Comparison of ENCODE assay signal across 7 cellular contexts in the genomic region with DNA sequence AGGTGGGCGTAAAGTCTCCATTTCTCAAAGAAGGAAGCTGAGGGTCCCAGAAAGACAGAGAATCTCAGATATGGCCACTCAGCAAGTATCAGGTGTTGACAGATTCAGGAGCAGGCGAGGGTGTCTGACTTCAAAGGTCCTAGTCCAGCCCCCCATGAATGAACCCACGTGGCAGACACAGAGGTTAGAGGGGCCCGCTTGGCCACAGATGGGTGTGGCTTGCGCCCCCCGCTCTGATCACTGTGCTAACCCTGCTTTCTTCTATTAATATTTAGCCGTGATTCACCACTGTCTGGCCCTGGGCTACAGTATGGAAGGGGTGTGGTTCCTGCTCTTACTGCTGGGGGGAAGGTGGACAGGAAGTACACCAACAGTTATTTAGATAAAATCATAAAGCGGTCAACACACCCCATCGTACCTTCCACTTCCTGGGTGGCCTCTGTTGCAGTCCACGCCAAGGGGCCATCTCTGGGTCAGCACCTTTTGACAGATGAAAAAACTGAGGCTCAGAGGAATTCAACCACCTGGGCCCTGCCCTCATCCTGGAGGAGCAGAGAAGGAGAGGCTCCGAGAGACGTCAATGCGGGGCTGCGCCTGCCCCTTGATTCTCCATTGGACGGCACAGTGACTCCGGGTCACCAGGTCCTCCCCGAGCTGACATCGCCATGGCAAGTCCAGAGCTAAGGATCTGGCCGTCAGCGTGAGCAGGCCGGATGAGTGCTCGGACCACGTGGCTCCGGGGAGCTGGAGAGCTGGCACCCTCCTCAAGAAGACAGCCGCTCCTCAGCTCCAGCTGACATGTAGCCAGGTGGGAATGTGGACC.
DNase-seq lines count a peak whose midpoint lies in the region; FAIRE-seq and TF ChIP-seq lines count a peak whose summit lies in the region.

No MANE protein-coding gene starts in this region.

- 0 out of 2 replicates have a peak overlapping the region, but pooled peaks have one; percentile 61 for H2BK15ac ChIP-seq in H1 (ENCODE audit: low read length)

- H4K5ac ChIP-seq in H1 (ENCODE audit: insufficient read length, low read depth, low read length), result no peak overlapping the region

- no peaks in the 10 kb centered on the region for H3K36me3 ChIP-seq in H1 (ENCODE audit: control insufficient read depth in 2 of 4, insufficient read depth in 4 of 4, low read length in 3 of 4)
- peaks cover 0 to 51% (median 31%) of the 10 kb centered on the region in 6 donors for H3K36me3 ChIP-seq in spleen

- POLR2A ChIA-PET in H1 (lab: Charles Lee; ENCODE audit: partially characterized antibody), result interaction anchor here (1.5 kb wide), 1 partner anchor 957 kb away, joined by 4 read pairs; no protein-coding TSS in a partner anchor

- no peak for TF ChIP-seq RAD21 in H1 (IDR thresholded peaks at IDR 0.05 in 1 of 2, conservative IDR thresholded peaks at IDR 0.05 in 1 of 2; ENCODE audit: low read depth in 2 of 2, low read length in 2 of 2)

- H2AK5ac ChIP-seq in H1 (ENCODE audit: low read depth, low read length), result no peak overlapping the region

- H4K91ac ChIP-seq in H1 (replicated peaks; ENCODE audit: insufficient read length, low read length), result no peak overlapping the region

- TF ChIP-seq POLR2A in GM15510 (IDR thresholded peaks at IDR 0.05; ENCODE audit: borderline replicate concordance, extremely low read depth, insufficient read length), result peak; percentile 8
- TF ChIP-seq POLR2A in NB4 (IDR thresholded peaks at IDR 0.05; ENCODE audit: extremely low read depth, insufficient read length), result no peak
- TF ChIP-seq POLR2A in H1 (IDR thresholded peaks at IDR 0.05; ENCODE audit: control extremely low read depth in 1 of 2, low read depth in 2 of 2, low read length in 2 of 2), result no peak
- TF ChIP-seq POLR2A in spleen (IDR thresholded peaks at IDR 0.05), result no peak

- no peak overlapping the region for H2AFZ ChIP-seq in H1 (ENCODE audit: low read length)

- H3K4ac ChIP-seq in H1 (replicated peaks; ENCODE audit: insufficient read length, low read depth, low read length), result no peak overlapping the region

- H3K56ac ChIP-seq in H1 (replicated peaks; ENCODE audit: insufficient read length, low read depth, low read length), result no peak overlapping the region

- intact Hi-C loops in spleen (cut with DNase I; ENCODE audit: low total_unique reads), result loop anchor here (5.0 kb wide), 3 partner anchors 834 to 959 kb away; a partner anchor contains a TSS

- CTCF ChIA-PET in H1 (lab: Charles Lee; ENCODE audit: partially characterized antibody), result interaction anchor here (0.6 to 4.6 kb wide), 81 partner anchors 9 to 958 kb away, joined by 3 to 27 read pairs (median 5); no protein-coding TSS in a partner anchor

- H2BK5ac ChIP-seq in H1 (ENCODE audit: low read depth, low read length), result no peak overlapping the region

- no peaks in the 10 kb centered on the region for H4K20me1 ChIP-seq in H1 (replicated peaks in 1 of 2; ENCODE audit: control insufficient read depth in 1 of 2, insufficient read depth in 2 of 2, low read length in 2 of 2)

- H2BK120ac ChIP-seq in H1 (replicated peaks; ENCODE audit: low read depth, low read length), result no peak overlapping the region

- WGBS in H1 (ENCODE audit: extremely low coverage in 1 of 2, insufficient coverage in 1 of 2, insufficient read length in 1 of 2, insufficient replicate concordance in 2 of 2, low coverage in 1 of 2, low lambda C conversion rate in 2 of 2, missing lambda C conversion rate in 1 of 2), 2 experiments, result 83% methylated on average over 23 of the region's 25 CpGs; no CpG with 5 or more reads in 1 of the 2 experiments
- 54 to 66% (median 56%) methylated on average over 19 to 25 of the region's 25 CpGs for WGBS in spleen, 5 donors

- no peak for FAIRE-seq in H1 (lab: Jason Lieb, UNC)

- no peak overlapping the region for H3K4me3 ChIP-seq in NB4 (ENCODE audit: low read depth, low read length)
- no peak overlapping the region for H3K4me3 ChIP-seq in H1 (ENCODE audit: extremely low read depth in 1 of 4, insufficient read depth in 2 of 4, low read depth in 3 of 4, low read length in 4 of 4)
- peak overlapping the region in 1 of 8 donors; percentile 23 for H3K4me3 ChIP-seq in spleen

- no peaks in the 10 kb centered on the region for H3K23me2 ChIP-seq in H1 (ENCODE audit: low read depth, low read length)

- no peaks in the 10 kb centered on the region for H3K79me2 ChIP-seq in H1 (ENCODE audit: control insufficient read depth in 1 of 2, insufficient read depth in 2 of 2, low read length in 2 of 2)

- no peak overlapping the region for H3K4me2 ChIP-seq in H1 (ENCODE audit: insufficient read depth in 1 of 2, low read depth in 2 of 2, low read length in 2 of 2)

- TF ChIP-seq EP300 in H1 (IDR thresholded peaks at IDR 0.05; ENCODE audit: borderline replicate concordance in 1 of 2, low read depth in 2 of 2, low read length in 2 of 2), result no peak

- H3K27ac ChIP-seq in H1 (ENCODE audit: low read depth, low read length), result no peak overlapping the region
- H3K27ac ChIP-seq in spleen, result peak overlapping the region in 1 of 8 donors; percentile 9

- H3K27me3 ChIP-seq in H1 (replicated peaks in 1 of 4; ENCODE audit: control insufficient read depth in 3 of 4, extremely low read depth in 1 of 4, insufficient read depth in 3 of 4, low read length in 3 of 4), result no peaks in the 10 kb centered on the region
- no peaks in the 10 kb centered on the region for H3K27me3 ChIP-seq in spleen (replicated peaks in 1 of 7)

- no peak overlapping the region for H3K18ac ChIP-seq in H1 (ENCODE audit: extremely low read depth, low read length)

- TF ChIP-seq CTCF in NB4 (IDR thresholded peaks at IDR 0.05; ENCODE audit: low read depth, low read length), result no peak
- TF ChIP-seq CTCF in H1 (IDR thresholded peaks at IDR 0.05; ENCODE audit: control extremely low read depth in 1 of 3, insufficient read depth in 1 of 3, low read depth in 1 of 3, low read length in 3 of 3), result no peak
- TF ChIP-seq CTCF in spleen (IDR thresholded peaks at IDR 0.05 in 8 of 11, conservative IDR thresholded peaks at IDR 0.05 in 3 of 11), result peak in 5 of 11 experiments; percentile 29 to 51 (median 46)

- no peaks in the 10 kb centered on the region for H3K9me3 ChIP-seq in H1 (ENCODE audit: insufficient read depth in 2 of 2, low read depth in 1 of 2, low read length in 1 of 2)
- no peaks in the 10 kb centered on the region for H3K9me3 ChIP-seq in spleen

- H3K9ac ChIP-seq in H1 (replicated peaks in 1 of 4; ENCODE audit: extremely low read depth in 1 of 4, low read depth in 3 of 4, low read length in 3 of 4), result no peak overlapping the region

- H3K14ac ChIP-seq in H1 (ENCODE audit: insufficient read length), result no peak overlapping the region

- peak overlapping the region; percentile 38; the same call in 1 of the 2 replicates for H4K8ac ChIP-seq in H1 (ENCODE audit: extremely low read depth, insufficient read depth, low read length)

- peak overlapping the region; percentile 68; the same call in 1 of the 2 replicates for H2BK12ac ChIP-seq in H1 (ENCODE audit: low read depth, low read length)

- peaks cover 0 to 5% (median 2%) of the 10 kb centered on the region in 4 experiments; a peak in 3 of 7 replicates for H3K4me1 ChIP-seq in H1 (replicated peaks in 1 of 4; ENCODE audit: control insufficient read depth in 3 of 4, insufficient read depth in 4 of 4, low read length in 3 of 4)
- peaks cover 7 to 28% (median 19%) of the 10 kb centered on the region in 6 donors for H3K4me1 ChIP-seq in spleen

- H3K79me1 ChIP-seq in H1 (ENCODE audit: low read depth, low read length), result no peaks in the 10 kb centered on the region

- no peak overlapping the region for H2BK20ac ChIP-seq in H1 (ENCODE audit: low read length)

- no peak overlapping the region for H3K23ac ChIP-seq in H1 (ENCODE audit: insufficient read length)

- DNase-seq in NB4 (ENCODE audit: low read depth) (peak; percentile 45), H1 (ENCODE audit: low read depth in 1 of 2, low spot score in 2 of 2) (no peak), spleen (peak; percentile 74), nucleus accumbens (lab: John Stamatoyannopoulos, UW) (no peak), NCI-H774 (lab: John Stamatoyannopoulos, UW) (no peak), NCI-H510A (lab: John Stamatoyannopoulos, UW) (no peak)

TF ChIP-seq in H1, 55 proteins besides CTCF, POLR2A, EP300 and RAD21:
- TF ChIP-seq RFX5 (IDR thresholded peaks at IDR 0.05; ENCODE audit: borderline replicate concordance, low read depth, low read length), result no peak
- no peak for TF ChIP-seq YY1 (IDR thresholded peaks at IDR 0.05; ENCODE audit: low read depth, low read length)
- TF ChIP-seq GABPA (IDR thresholded peaks at IDR 0.05; ENCODE audit: borderline replicate concordance, insufficient read depth, low read length), result no peak
- TF ChIP-seq BACH1 (IDR thresholded peaks at IDR 0.05; ENCODE audit: low read length), result no peak

Comparison
In these comparisons a context has a peak if more than half of its experiments do, and no peak if none do; other contexts are left out.
1. DNase-seq: peak in NB4 (single experiment) and spleen (single experiment); none in H1 (0 of 2), nucleus accumbens (0 of 56), NCI-H774 (single experiment) and NCI-H510A (single experiment).